ENCODE assay signal across 15 cellular contexts in the genomic region with DNA sequence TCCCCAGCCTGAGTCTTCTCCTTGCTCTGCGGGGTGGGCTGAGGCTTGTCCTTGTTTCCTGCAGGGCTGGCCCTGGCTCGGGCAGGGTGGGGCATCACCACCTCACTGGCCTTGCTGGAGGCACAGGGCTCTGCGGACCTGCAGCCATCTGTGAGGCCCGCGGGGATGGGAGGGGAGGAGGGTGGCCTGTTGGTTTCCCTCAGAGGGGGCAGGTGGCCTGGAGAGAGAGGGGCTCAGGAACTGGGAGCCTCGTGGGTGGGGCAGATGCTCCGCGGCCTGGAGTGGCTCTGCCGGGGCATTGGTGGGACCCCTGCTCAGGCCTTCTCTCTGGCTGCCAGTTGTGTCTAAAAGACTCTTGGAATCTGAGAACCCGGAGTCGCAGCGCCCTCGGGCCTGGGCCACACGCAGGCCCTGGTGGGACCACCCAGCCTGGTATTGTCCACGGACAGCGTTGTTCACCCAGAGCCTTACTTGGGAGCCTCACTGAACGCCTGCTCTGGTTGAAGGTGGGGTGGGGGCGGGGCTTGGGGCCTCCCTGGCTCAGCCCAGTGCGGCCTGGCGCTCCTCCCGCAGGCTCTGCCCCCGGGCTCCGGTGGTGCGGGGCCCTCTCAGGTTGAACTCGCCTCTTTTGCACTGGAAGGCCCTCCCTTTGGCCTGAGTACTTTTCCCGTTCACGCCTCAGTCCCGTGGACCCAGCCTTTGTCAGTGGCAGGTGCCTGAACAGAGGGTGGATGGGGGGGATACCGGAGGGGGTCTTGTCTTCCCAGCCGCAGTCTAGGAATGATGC.
A peak's percentile ranks its signal among the peaks of the same experiment; 100 is the strongest.
DNase-seq lines count a peak whose midpoint lies in the region; ATAC-seq and TF ChIP-seq lines count a peak whose summit lies in the region.
"Had no signal": no experiment of that assay in that cellular context is flagged by ENCODE, and none has a peak within 500 bp of the region (broad histone marks: within the 10 kb centered on the region; RNA-seq: fewer than 3 reads in every experiment).

No MANE protein-coding gene starts in this region.

- no peak overlapping the region for H2BK15ac ChIP-seq in H9 (ENCODE audit: low read depth, low read length)

- H2BK20ac ChIP-seq in H9 (ENCODE audit: low read depth, low read length, poor library complexity, severe bottlenecking), result no peak overlapping the region

- no peak overlapping the region for H3K14ac ChIP-seq in H9 (ENCODE audit: insufficient read depth, low read length)

- no peak overlapping the region for H3K23ac ChIP-seq in H9 (ENCODE audit: insufficient read length, low read depth, low read length)

- H3K36me3 ChIP-seq in left lung (peaks cover 0 to 70% of the 10 kb centered on the region in 2 donors), skeletal muscle tissue (ENCODE audit: control insufficient read depth in 3 of 3, insufficient read depth in 3 of 3, low read length in 3 of 3) (peaks cover 6 to 21% (median 10%) of the 10 kb centered on the region in 3 donors)

- H2BK120ac ChIP-seq in H9 (ENCODE audit: low read depth, low read length, poor library complexity, severe bottlenecking), result no peak overlapping the region

- H2AK5ac ChIP-seq in H9 (ENCODE audit: insufficient read length, low read length), result no peak overlapping the region

- H4K91ac ChIP-seq in H9 (ENCODE audit: insufficient read length, low read depth, low read length), result no peak overlapping the region

- H3K27me3 ChIP-seq in H9 (ENCODE audit: insufficient read depth, low read length) (no peaks in the 10 kb centered on the region), left lung (peaks cover 0 to 12% of the 10 kb centered on the region in 2 donors), skeletal muscle tissue (ENCODE audit: control insufficient read depth in 3 of 3, insufficient read depth in 3 of 3, low read length in 3 of 3) (peaks cover 0 to 12% (median 0%) of the 10 kb centered on the region in 3 donors)

- no peak overlapping the region for H3K56ac ChIP-seq in H9 (ENCODE audit: insufficient read length, low read depth, low read length)

- H3K4me3 ChIP-seq in left lung (no peak overlapping the region), skeletal muscle tissue (ENCODE audit: low read length in 3 of 3) (no peak overlapping the region)
- H3K4me3 ChIP-seq: lung had no signal

- H3K18ac ChIP-seq in H9 (ENCODE audit: insufficient read length, low read depth, low read length), result no peak overlapping the region

- no peak overlapping the region for H3K27ac ChIP-seq in H9 (ENCODE audit: insufficient read length, low read depth, low read length)
- no peak overlapping the region for H3K27ac ChIP-seq in left lung
- peak overlapping the region; percentile 5 for H3K27ac ChIP-seq in skeletal muscle tissue (ENCODE audit: low read depth, low read length)
- H3K27ac ChIP-seq: HL-60 had no signal

- H3K9ac ChIP-seq in H9 (ENCODE audit: extremely low read depth, insufficient read length, low read length) (no peak overlapping the region), skeletal muscle tissue (ENCODE audit: low read depth in 1 of 3, low read length in 3 of 3) (peak overlapping the region in 1 of 3 donors; percentile 66)

- H2BK12ac ChIP-seq in H9 (ENCODE audit: insufficient read length, low read depth, low read length), result no peak overlapping the region

- H4K8ac ChIP-seq in H9 (replicated peaks; ENCODE audit: insufficient read length, low read depth, low read length), result no peak overlapping the region

- H3K79me1 ChIP-seq in H9 (ENCODE audit: insufficient read depth, low read depth, low read length, poor library complexity, severe bottlenecking), result no peaks in the 10 kb centered on the region

- H3K9me3 ChIP-seq in H9 (ENCODE audit: control insufficient read depth, low read depth, low read length) (no peaks in the 10 kb centered on the region), left lung (no peaks in the 10 kb centered on the region), skeletal muscle tissue (ENCODE audit: control insufficient read depth in 3 of 3, low read length in 3 of 3) (no peaks in the 10 kb centered on the region)

- peaks cover 0 to 10% (median 9%) of the 10 kb centered on the region in 3 experiments; a peak in 4 of 7 replicates for H3K36me3 Mint-ChIP-seq in H9 (ENCODE audit: insufficient read depth in 1 of 3, low read depth in 3 of 3)

- intact Hi-C loops in left lung (cut with DNase I), result no loop called here

- H4K20me1 ChIP-seq in H9 (ENCODE audit: control insufficient read depth, insufficient read depth, insufficient read length), result no peaks in the 10 kb centered on the region

- peak; percentile 51 for DNase-seq in H9
- DNase-seq in astrocyte of the hippocampus (ENCODE audit: low read depth, low spot score), result peak; percentile 46
- DNase-seq in left lung, result no peak
- DNase-seq in stimulated activated CD4-positive, alpha-beta T cell treated with anti-CD3 and anti-CD28 coated beads, Interleukin-15, amount 100 ng/mL, for 24 hours, result no peak
- no peak for DNase-seq in GM10266 (ENCODE audit: extremely low spot score)
- DNase-seq: activated CD4-positive, alpha-beta memory T cell treated with anti-CD3 and anti-CD28 coated beads, Interleukin-2, amount 10 ng/mL, durations not matched to agents 7 days and 5 days; DMS153; effector memory CD4-positive, alpha-beta T cell; NCI-H187 treated with DMSO at 0.1 percent for 48 hours had no signal

- H4K5ac ChIP-seq in H9 (ENCODE audit: insufficient read length, low read depth, low read length), result no peak overlapping the region

- H3K4me1 Mint-ChIP-seq in H9, result 0 out of 4 replicates have a peak, but pooled peaks cover 0 to 3% of the 10 kb centered on the region in 2 experiments
- H3K4me1 Mint-ChIP-seq: activated CD4-positive, alpha-beta memory T cell treated with anti-CD3 and anti-CD28 coated beads, Interleukin-2, amount 10 ng/mL, durations not matched to agents 7 days and 5 days had no signal

- H3T11ph ChIP-seq in H9 (ENCODE audit: low read length), result no peak overlapping the region

- H3K27me3 Mint-ChIP-seq in H9 (ENCODE audit: low read depth), result no peaks in the 10 kb centered on the region

- WGBS in H9 (ENCODE audit: extremely low coverage, insufficient read length, low lambda C conversion rate), result no CpG with 5 or more reads among the region's 30 CpGs

- no peaks in the 10 kb centered on the region for H3K9me3 Mint-ChIP-seq in H9
- H3K9me3 Mint-ChIP-seq: activated CD4-positive, alpha-beta memory T cell treated with anti-CD3 and anti-CD28 coated beads, Interleukin-2, amount 10 ng/mL, durations not matched to agents 7 days and 5 days; neural crest cell had no signal

- H3K4me1 ChIP-seq in H9 (ENCODE audit: insufficient read depth, low read length) (no peaks in the 10 kb centered on the region), left lung (peaks cover 28 to 88% of the 10 kb centered on the region in 2 donors), skeletal muscle tissue (ENCODE audit: control insufficient read depth in 3 of 3, insufficient read depth in 3 of 3, low read length in 3 of 3) (peaks cover 72 to 92% (median 90%) of the 10 kb centered on the region in 3 donors)

- H3K79me2 ChIP-seq in H9 (ENCODE audit: insufficient read depth, low read length), result no peaks in the 10 kb centered on the region

- H2BK5ac ChIP-seq in H9 (ENCODE audit: insufficient read length, low read length), result no peak overlapping the region

- H2AFZ ChIP-seq in H9 (ENCODE audit: low read length), result no peak overlapping the region

- no peak for TF ChIP-seq CTCF in H9 (conservative IDR thresholded peaks at IDR 0.05)
- no peak for TF ChIP-seq CTCF in left lung (IDR thresholded peaks at IDR 0.05)
- TF ChIP-seq CTCF in GM10266 (IDR thresholded peaks at IDR 0.05; ENCODE audit: control insufficient read depth, insufficient read depth, low read depth, missing control alignments), result no peak

- H3K23me2 ChIP-seq in H9 (ENCODE audit: insufficient read length, low read depth, low read length, poor library complexity, severe bottlenecking), result no peaks in the 10 kb centered on the region

- no peak overlapping the region for H3K4me3 Mint-ChIP-seq in H9
- H3K4me3 Mint-ChIP-seq: activated CD4-positive, alpha-beta memory T cell treated with anti-CD3 and anti-CD28 coated beads, Interleukin-2, amount 10 ng/mL, durations not matched to agents 7 days and 5 days; neural crest cell had no signal

- ATAC-seq in left lung (peak; percentile 36), HG02981 (IDR thresholded peaks at IDR 0.05; ENCODE audit: unreplicated experiment) (no peak), GM19035 (IDR thresholded peaks at IDR 0.05; ENCODE audit: unreplicated experiment) (no peak)

- no peak overlapping the region for H3K27ac Mint-ChIP-seq in H9
- H3K27ac Mint-ChIP-seq: activated CD4-positive, alpha-beta memory T cell treated with anti-CD3 and anti-CD28 coated beads, Interleukin-2, amount 10 ng/mL, durations not matched to agents 7 days and 5 days had no signal

- H3K4me2 ChIP-seq in H9 (ENCODE audit: insufficient read depth, insufficient read length, low read length), result no peak overlapping the region

- no peak overlapping the region for H3K4ac ChIP-seq in H9 (ENCODE audit: low read depth, low read length)

Comparison
In these comparisons a context has a peak if more than half of its experiments do, and no peak if none do; other contexts are left out.
1. DNase-seq: peak in H9 (single experiment) and astrocyte of the hippocampus (single experiment); none in left lung (0 of 2), stimulated activated CD4-positive, alpha-beta T cell treated with anti-CD3 and anti-CD28 coated beads, Interleukin-15, amount 100 ng/mL, for 24 hours (single experiment) and GM10266 (single experiment).